ENCODE assay signal across 8 cellular contexts in genomic region chr7:73320009-73320408, GRCh38. TPM values are rescaled to one million over a fixed set of nuclear protein-coding genes. Genes with fewer than 3 reads are reported as not detected.
"Had no signal": no experiment of that assay in that cellular context is flagged by ENCODE, and none has a peak within 500 bp of the region (broad histone marks: within the 10 kb centered on the region; RNA-seq: fewer than 3 reads in every experiment).

No MANE protein-coding gene starts in this region.

RNA-seq across cellular contexts. Expression of gene TRIM50, which starts 7.9 kb away (rescaled TPM):
- total RNA-seq: activated CD8-positive, alpha-beta T cell treated with anti-CD3 and anti-CD28 coated beads, Interleukin-2, amount 10 ng/mL, durations not matched to agents 7 days and 5 days; activated naive CD8-positive, alpha-beta T cell treated with anti-CD3 and anti-CD28 coated beads, Interleukin-2, amount 10 ng/mL, durations not matched to agents 7 days and 5 days; bronchial epithelial cell; SJSA1; T-helper 1 cell treated with Interleukin-12 subunit alpha and Interleukin-12 subunit beta and Interleukin-4 antibody, amounts not matched to agents 30 ng/mL and 1 ng/mL, for 36 hours had no signal

RNA-seq across cellular contexts. Expression of gene FKBP6, which starts 8.0 kb away (rescaled TPM):
- total RNA-seq: activated CD8-positive, alpha-beta T cell treated with anti-CD3 and anti-CD28 coated beads, Interleukin-2, amount 10 ng/mL, durations not matched to agents 7 days and 5 days; activated naive CD8-positive, alpha-beta T cell treated with anti-CD3 and anti-CD28 coated beads, Interleukin-2, amount 10 ng/mL, durations not matched to agents 7 days and 5 days; aorta; bronchial epithelial cell; Peyer's patch; Right ventricle myocardium superior; SJSA1; T-helper 1 cell treated with Interleukin-12 subunit alpha and Interleukin-12 subunit beta and Interleukin-4 antibody, amounts not matched to agents 30 ng/mL and 1 ng/mL, for 36 hours had no signal
